Comparison of ENCODE assay signal across 21 cellular contexts in genomic region chrX:37287741-37288424, GRCh38.
A peak's percentile ranks its signal among the peaks of the same experiment; 100 is the strongest.
DNase-seq lines count a peak whose midpoint lies in the region; ATAC-seq and TF ChIP-seq lines count a peak whose summit lies in the region.
"Had no signal": no experiment of that assay in that cellular context is flagged by ENCODE, and none has a peak within 500 bp of the region (broad histone marks: within the 10 kb centered on the region; RNA-seq: fewer than 3 reads in every experiment).

No MANE protein-coding gene starts in this region.

- H3K4me1 Mint-ChIP-seq in stimulated activated naive CD8-positive, alpha-beta T cell treated with anti-CD3 and anti-CD28 coated beads, Interleukin-15, amount 100 ng/mL, for 72 hours: no peaks in the 10 kb centered on the region
- H3K4me1 Mint-ChIP-seq in activated CD8-positive, alpha-beta T cell treated with anti-CD3 and anti-CD28 coated beads for 36 hours (ENCODE audit: low read depth): no peaks in the 10 kb centered on the region
- H3K4me1 Mint-ChIP-seq: H9 had no signal

- intact Hi-C loops in activated CD8-positive, alpha-beta T cell treated with anti-CD3 and anti-CD28 coated beads for 36 hours (cut with micrococcal nuclease): no loop called here

- no peak overlapping the region for H3K27ac Mint-ChIP-seq in stimulated activated naive CD8-positive, alpha-beta T cell treated with anti-CD3 and anti-CD28 coated beads, Interleukin-15, amount 100 ng/mL, for 72 hours
- no peak overlapping the region for H3K27ac Mint-ChIP-seq in activated CD8-positive, alpha-beta T cell treated with anti-CD3 and anti-CD28 coated beads for 36 hours
- H3K27ac Mint-ChIP-seq: CD8-positive, alpha-beta T cell; H9 had no signal

- ATAC-seq in stimulated activated naive CD8-positive, alpha-beta T cell treated with anti-CD3 and anti-CD28 coated beads, Interleukin-15, amount 100 ng/mL, for 72 hours: peak; percentile 31
- ATAC-seq in stimulated activated naive CD8-positive, alpha-beta T cell treated with anti-CD3 and anti-CD28 coated beads, Interleukin-15, Interleukin-2, amounts not matched to agents 100 U/mL and 50 U/mL, for 24 hours: no peak
- ATAC-seq in activated CD8-positive, alpha-beta T cell treated with anti-CD3 and anti-CD28 coated beads for 36 hours: peak; percentile 20
- ATAC-seq in GM21717 (IDR thresholded peaks at IDR 0.05; ENCODE audit: unreplicated experiment): no peak
- ATAC-seq: CD8-positive, alpha-beta T cell; HepG2 had no signal

- CTCF ChIA-PET in activated CD8-positive, alpha-beta T cell treated with anti-CD3 and anti-CD28 coated beads for 36 hours (lab: Charles Lee): no interaction called here

- no peak for TF ChIP-seq CTCF in activated CD8-positive, alpha-beta T cell treated with anti-CD3 and anti-CD28 coated beads for 36 hours (IDR thresholded peaks at IDR 0.05)

- POLR2A ChIA-PET in activated CD8-positive, alpha-beta T cell treated with anti-CD3 and anti-CD28 coated beads for 36 hours (lab: Charles Lee): no interaction called here

- H3K4me3 Mint-ChIP-seq in stimulated activated naive CD8-positive, alpha-beta T cell treated with anti-CD3 and anti-CD28 coated beads, Interleukin-15, amount 100 ng/mL, for 72 hours: no peak overlapping the region
- H3K4me3 Mint-ChIP-seq in activated CD8-positive, alpha-beta T cell treated with anti-CD3 and anti-CD28 coated beads for 36 hours: no peak overlapping the region
- H3K4me3 Mint-ChIP-seq: CD8-positive, alpha-beta T cell; H9 had no signal

- peak; percentile 2 for DNase-seq in NCI-H748 (lab: John Stamatoyannopoulos, UW; ENCODE audit: unreplicated experiment)
- DNase-seq in NCI-H748 treated with DMSO at 0.1 percent for 48 hours (lab: John Stamatoyannopoulos, UW): no peak
- DNase-seq in stimulated activated naive CD8-positive, alpha-beta T cell treated with anti-CD3 and anti-CD28 coated beads, Interleukin-15, amount 100 ng/mL, for 72 hours: no peak
- no peak for DNase-seq in stimulated activated naive CD8-positive, alpha-beta T cell treated with anti-CD3 and anti-CD28 coated beads, Interleukin-15, Interleukin-2, amounts not matched to agents 100 U/mL and 50 U/mL, for 24 hours
- no peak for DNase-seq in activated CD8-positive, alpha-beta T cell treated with anti-CD3 and anti-CD28 coated beads for 36 hours
- DNase-seq in iPS-NIHi11 (ENCODE audit: low spot score): no peak
- DNase-seq: Calu3; CD8-positive, alpha-beta T cell; DND-41; H9; KG1; NCI-H1092; NCI-H1436 treated with DMSO at 0.1 percent for 48 hours; NCI-H2029; NCI-H526; NK-92 treated with Interleukin-12 subunit alpha and Interleukin-12 subunit beta, amount 100 ng/mL, for 24 hours; OCI-M1; SHP77; SK-N-SH had no signal

- H3K27me3 Mint-ChIP-seq in stimulated activated naive CD8-positive, alpha-beta T cell treated with anti-CD3 and anti-CD28 coated beads, Interleukin-15, amount 100 ng/mL, for 72 hours: no peaks in the 10 kb centered on the region
- no peaks in the 10 kb centered on the region for H3K27me3 Mint-ChIP-seq in activated CD8-positive, alpha-beta T cell treated with anti-CD3 and anti-CD28 coated beads for 36 hours

- H3K9me3 Mint-ChIP-seq in stimulated activated naive CD8-positive, alpha-beta T cell treated with anti-CD3 and anti-CD28 coated beads, Interleukin-15, amount 100 ng/mL, for 72 hours: no peaks in the 10 kb centered on the region
- no peaks in the 10 kb centered on the region for H3K9me3 Mint-ChIP-seq in activated CD8-positive, alpha-beta T cell treated with anti-CD3 and anti-CD28 coated beads for 36 hours
- H3K9me3 Mint-ChIP-seq: CD8-positive, alpha-beta T cell had no signal

- H3K36me3 Mint-ChIP-seq in activated CD8-positive, alpha-beta T cell treated with anti-CD3 and anti-CD28 coated beads for 36 hours (ENCODE audit: low read depth): no peaks in the 10 kb centered on the region
- H3K36me3 Mint-ChIP-seq: CD8-positive, alpha-beta T cell had no signal

Comparison
In these comparisons a context has a peak if more than half of its experiments do, and no peak if none do; other contexts are left out.
1. ATAC-seq: peak in stimulated activated naive CD8-positive, alpha-beta T cell treated with anti-CD3 and anti-CD28 coated beads, Interleukin-15, amount 100 ng/mL, for 72 hours (single experiment) and activated CD8-positive, alpha-beta T cell treated with anti-CD3 and anti-CD28 coated beads for 36 hours (single experiment); none in stimulated activated naive CD8-positive, alpha-beta T cell treated with anti-CD3 and anti-CD28 coated beads, Interleukin-15, Interleukin-2, amounts not matched to agents 100 U/mL and 50 U/mL, for 24 hours (single experiment) and GM21717 (single experiment).